13 cellular contexts compared by ENCODE assay signal in the genomic region with DNA sequence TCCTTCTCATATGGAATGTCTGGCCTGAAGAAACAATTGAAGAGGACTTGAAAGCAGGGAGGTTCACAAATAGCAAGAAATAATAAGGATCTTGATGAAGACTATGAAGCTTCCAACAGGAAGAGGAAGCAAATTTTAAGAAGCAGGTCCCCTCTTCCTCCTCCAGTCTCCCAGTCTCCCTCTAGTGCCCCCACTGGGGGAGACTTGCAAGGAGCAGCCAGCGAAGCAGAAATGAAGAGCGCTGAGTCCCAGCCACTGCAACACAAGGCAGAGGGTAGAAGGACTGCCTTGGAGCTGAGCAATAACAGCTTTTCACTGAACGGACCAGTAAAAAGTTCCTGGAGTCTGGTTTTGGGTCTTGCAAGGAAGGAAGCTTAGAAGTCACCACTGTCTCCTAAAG. TPM values are rescaled to one million over a fixed set of nuclear protein-coding genes. Genes with fewer than 3 reads are reported as not detected.
DNase-seq lines count a peak whose midpoint lies in the region; ATAC-seq, FAIRE-seq and TF ChIP-seq lines count a peak whose summit lies in the region.
"Had no signal": no experiment of that assay in that cellular context is flagged by ENCODE, and none has a peak within 500 bp of the region (broad histone marks: within the 10 kb centered on the region; RNA-seq: fewer than 3 reads in every experiment).

No MANE protein-coding gene starts in this region.

- no peak overlapping the region for H3K27ac Mint-ChIP-seq in activated naive CD4-positive, alpha-beta T cell treated with anti-CD3 and anti-CD28 coated beads, Interleukin-2, amount 50 U/mL, for 72 hours
- H3K27ac Mint-ChIP-seq: CD4-positive, CD25-positive, alpha-beta regulatory T cell; T-cell had no signal

- no peaks in the 10 kb centered on the region for H3K36me3 Mint-ChIP-seq in activated naive CD4-positive, alpha-beta T cell treated with anti-CD3 and anti-CD28 coated beads, Interleukin-2, amount 50 U/mL, for 72 hours
- H3K36me3 Mint-ChIP-seq: CD4-positive, CD25-positive, alpha-beta regulatory T cell; T-cell had no signal

- H3K9me3 Mint-ChIP-seq in activated naive CD4-positive, alpha-beta T cell treated with anti-CD3 and anti-CD28 coated beads, Interleukin-2, amount 50 U/mL, for 72 hours, result no peaks in the 10 kb centered on the region
- H3K9me3 Mint-ChIP-seq: T-cell had no signal

- no peak for ATAC-seq in activated naive CD4-positive, alpha-beta T cell treated with anti-CD3 and anti-CD28 coated beads, Interleukin-2, amount 50 U/mL, for 72 hours
- ATAC-seq in HG03095 (IDR thresholded peaks at IDR 0.05; ENCODE audit: unreplicated experiment) (no peak), GM19035 (IDR thresholded peaks at IDR 0.05; ENCODE audit: unreplicated experiment) (no peak)
- ATAC-seq: T-cell had no signal

- no peak for FAIRE-seq in urothelium cell line (lab: Jason Lieb, UNC)
- FAIRE-seq: H54 had no signal

- TF ChIP-seq CTCF in cardiac fibroblast (IDR thresholded peaks at IDR 0.05; ENCODE audit: low read depth, low read length), result peak; percentile 23

- peak; percentile 6 for DNase-seq in activated CD4-positive, alpha-beta T cell treated with anti-CD3 and anti-CD28 coated beads for 48 hours
- DNase-seq in activated CD4-positive, alpha-beta T cell treated with anti-CD3 and anti-CD28 coated beads, Interleukin-2, amount 50 U/mL, for 48 hours, result no peak
- peak; percentile 74 for DNase-seq in MV-4-11 (lab: John Stamatoyannopoulos, UW)
- DNase-seq in cardiac fibroblast (ENCODE audit: low read depth in 2 of 2), result peak; percentile 4 to 5
- DNase-seq in urothelium cell line (ENCODE audit: low spot score), result peak; percentile 36
- DNase-seq in activated naive CD4-positive, alpha-beta T cell treated with anti-CD3 and anti-CD28 coated beads, Interleukin-2, amount 50 U/mL, for 72 hours (ENCODE audit: low spot score in 2 of 2), result no peak
- DNase-seq: activated CD8-positive, alpha-beta memory T cell treated with anti-CD3 and anti-CD28 coated beads, Interleukin-2, amount 50 U/mL, for 4 hours; CD4-positive, CD25-positive, alpha-beta regulatory T cell; stimulated activated naive CD4-positive, alpha-beta T cell; T-cell had no signal

- no peak overlapping the region for H3K4me3 ChIP-seq in cardiac fibroblast (replicated peaks in 1 of 2; ENCODE audit: low read depth in 2 of 2, low read length in 2 of 2)

RNA-seq across cellular contexts. Expression of a gene that starts 32.6 kb away (rescaled TPM):
- 10 to 100 TPM in 1 of 2 donors, 1 to 10 TPM in 1; 9.9 to 16.7 TPM for total RNA-seq in activated naive CD4-positive, alpha-beta T cell treated with anti-CD3 and anti-CD28 coated beads, Interleukin-2, amount 50 U/mL, for 72 hours

Comparison
In these comparisons a context has a peak if more than half of its experiments do, and no peak if none do; other contexts are left out.
1. DNase-seq: peak in activated CD4-positive, alpha-beta T cell treated with anti-CD3 and anti-CD28 coated beads for 48 hours (single experiment), MV-4-11 (single experiment), cardiac fibroblast (2 of 2) and urothelium cell line (single experiment); none in activated CD4-positive, alpha-beta T cell treated with anti-CD3 and anti-CD28 coated beads, Interleukin-2, amount 50 U/mL, for 48 hours (0 of 2) and activated naive CD4-positive, alpha-beta T cell treated with anti-CD3 and anti-CD28 coated beads, Interleukin-2, amount 50 U/mL, for 72 hours (0 of 2).